ENCODE assay signal across 1 cellular context in genomic region chr12:104599272-104599984, GRCh38.
TF ChIP-seq lines count a peak whose summit lies in the region.

No MANE protein-coding gene starts in this region.

TF ChIP-seq in HEK293, 187 proteins besides CTCF, POLR2A, EP300 and RAD21 (continued from another document):
- TF ChIP-seq ZNF645 (tag by site-specific recombination; IDR thresholded peaks at IDR 0.05), result no peak
- TF ChIP-seq ZBTB6 (tag by site-specific recombination; IDR thresholded peaks at IDR 0.05), result no peak
- no peak for TF ChIP-seq ZNF488 (tag by site-specific recombination; IDR thresholded peaks at IDR 0.05)
- TF ChIP-seq PRDM6 (tag by site-specific recombination; IDR thresholded peaks at IDR 0.05), result peak; percentile 89
- peak; percentile 56; the same call in 1 of the 2 replicates for TF ChIP-seq ZNF335 (tag by site-specific recombination; conservative IDR thresholded peaks at IDR 0.05)
- no peak for TF ChIP-seq EGR2 (tag by site-specific recombination; IDR thresholded peaks at IDR 0.05; ENCODE audit: low read depth)
- no peak for TF ChIP-seq KLF8 (tag by site-specific recombination; IDR thresholded peaks at IDR 0.05)
- TF ChIP-seq ZNF132 (tag by site-specific recombination; IDR thresholded peaks at IDR 0.05; ENCODE audit: borderline replicate concordance), result no peak
- TF ChIP-seq SETDB1 (IDR thresholded peaks at IDR 0.05; ENCODE audit: insufficient read length, low read length), result no peak
- no peak for TF ChIP-seq ZNF521 (tag by site-specific recombination; IDR thresholded peaks at IDR 0.05)
- TF ChIP-seq ZBTB21 (tag by site-specific recombination; IDR thresholded peaks at IDR 0.05), result 0 out of 2 replicates have a peak, but pooled peaks have one; percentile 14
- no peak for TF ChIP-seq ZNF544 (tag by site-specific recombination; IDR thresholded peaks at IDR 0.05)
